Comparison of ENCODE assay signal across 27 cellular contexts in genomic region chr9:136339958-136340310, GRCh38. TPM values are rescaled to one million over a fixed set of nuclear protein-coding genes. Genes with fewer than 3 reads are reported as not detected.
"Had no signal": no experiment of that assay in that cellular context is flagged by ENCODE, and none has a peak within 500 bp of the region (broad histone marks: within the 10 kb centered on the region; RNA-seq: fewer than 3 reads in every experiment).

No MANE protein-coding gene starts in this region.

- ATAC-seq: Right ventricle myocardium inferior had no signal

- H3K9ac ChIP-seq: KMS-11 had no signal

- H3K36me3 Mint-ChIP-seq: activated naive CD8-positive, alpha-beta T cell treated with anti-CD3 and anti-CD28 coated beads for 36 hours; T-cell had no signal

- H2AFZ ChIP-seq: PC-9 had no signal

- H3K4me1 Mint-ChIP-seq: activated CD4-positive, alpha-beta memory T cell treated with anti-CD3 and anti-CD28 coated beads, Interleukin-2, amount 10 ng/mL, durations not matched to agents 7 days and 5 days; activated naive CD8-positive, alpha-beta T cell treated with anti-CD3 and anti-CD28 coated beads for 36 hours; activated T-helper 17 cell treated with anti-CD3 and anti-CD28 coated beads, Interleukin-2, amount 50 U/mL, for 72 hours; central memory CD8-positive, alpha-beta T cell had no signal

- H3K4me2 ChIP-seq: KMS-11, PC-9 had no signal

- H3K4me3 Mint-ChIP-seq: activated CD4-positive, alpha-beta memory T cell treated with anti-CD3 and anti-CD28 coated beads, Interleukin-2, amount 10 ng/mL, durations not matched to agents 7 days and 5 days; activated naive CD8-positive, alpha-beta T cell treated with anti-CD3 and anti-CD28 coated beads for 36 hours; activated T-cell treated with anti-CD3 and anti-CD28 coated beads, Interleukin-2, amount 50 U/mL, for 72 hours; activated T-helper 17 cell treated with anti-CD3 and anti-CD28 coated beads, Interleukin-2, amount 50 U/mL, for 72 hours; central memory CD8-positive, alpha-beta T cell; T-cell had no signal

- H3K9me3 Mint-ChIP-seq: activated CD4-positive, alpha-beta memory T cell treated with anti-CD3 and anti-CD28 coated beads, Interleukin-2, amount 10 ng/mL, durations not matched to agents 7 days and 5 days; activated naive CD8-positive, alpha-beta T cell treated with anti-CD3 and anti-CD28 coated beads for 36 hours; activated T-cell treated with anti-CD3 and anti-CD28 coated beads, Interleukin-2, amount 50 U/mL, for 72 hours; activated T-helper 17 cell treated with anti-CD3 and anti-CD28 coated beads, Interleukin-2, amount 50 U/mL, for 72 hours; central memory CD8-positive, alpha-beta T cell; T-cell had no signal

- H3K4me3 ChIP-seq: cardiac muscle cell, PC-9 had no signal

- H3K27me3 Mint-ChIP-seq: activated CD4-positive, alpha-beta memory T cell treated with anti-CD3 and anti-CD28 coated beads, Interleukin-2, amount 10 ng/mL, durations not matched to agents 7 days and 5 days; activated naive CD8-positive, alpha-beta T cell treated with anti-CD3 and anti-CD28 coated beads for 36 hours; activated T-helper 17 cell treated with anti-CD3 and anti-CD28 coated beads, Interleukin-2, amount 50 U/mL, for 72 hours; central memory CD8-positive, alpha-beta T cell; T-cell had no signal

- H3K27ac ChIP-seq: cardiac muscle cell, KMS-11, PC-9 had no signal

- H3K27ac Mint-ChIP-seq: activated CD4-positive, alpha-beta memory T cell treated with anti-CD3 and anti-CD28 coated beads, Interleukin-2, amount 10 ng/mL, durations not matched to agents 7 days and 5 days; activated naive CD8-positive, alpha-beta T cell treated with anti-CD3 and anti-CD28 coated beads for 36 hours; activated T-cell treated with anti-CD3 and anti-CD28 coated beads, Interleukin-2, amount 50 U/mL, for 72 hours; activated T-helper 17 cell treated with anti-CD3 and anti-CD28 coated beads, Interleukin-2, amount 50 U/mL, for 72 hours; T-cell had no signal

- DNase-seq: activated CD4-positive, alpha-beta T cell treated with anti-CD3 and anti-CD28 coated beads for 1 hour; activated CD4-positive, alpha-beta T cell treated with anti-CD3 and anti-CD28 coated beads for 48 hours; activated CD4-positive, CD25-positive, alpha-beta regulatory T cell; activated naive CD4-positive, alpha-beta T cell treated with anti-CD3 and anti-CD28 coated beads, Interleukin-2, amount 50 U/mL, for 16 hours; activated naive CD8-positive, alpha-beta T cell treated with anti-CD3 and anti-CD28 coated beads for 36 hours; amniotic stem cell; NCI-H1092 treated with DMSO at 0.1 percent for 48 hours; NCI-H1436; NCI-H1694; NCI-H2081 treated with DMSO at 0.1 percent for 48 hours; NCI-H524 treated with DMSO at 0.1 percent for 48 hours; SIG-M5 had no signal

- H3K27me3 ChIP-seq: cardiac muscle cell had no signal

- FAIRE-seq: RCC 7860 had no signal

RNA-seq across cellular contexts. Expression of gene GPSM1, which starts 12.6 kb away (rescaled TPM):
- total RNA-seq: OCI-LY7 had no signal

RNA-seq across cellular contexts. Expression of gene CARD9, which starts 33.5 kb away (rescaled TPM):
- total RNA-seq: SK-MEL-5 had no signal

RNA-seq across cellular contexts. Expression of gene CCDC187, which starts 36.0 kb away (rescaled TPM):
- total RNA-seq: activated CD4-positive, alpha-beta memory T cell treated with anti-CD3 and anti-CD28 coated beads, Interleukin-2, amount 10 ng/mL, durations not matched to agents 7 days and 5 days; activated CD8-positive, alpha-beta memory T cell treated with anti-CD3 and anti-CD28 coated beads for 36 hours; activated naive CD8-positive, alpha-beta T cell treated with anti-CD3 and anti-CD28 coated beads for 36 hours; activated T-cell treated with anti-CD3 and anti-CD28 coated beads, Interleukin-2, amount 50 U/mL, for 72 hours; aorta; M059J; OCI-LY7; Right ventricle myocardium inferior; SK-MEL-5 had no signal
- polyA plus RNA-seq: aorta had no signal
